14 cellular contexts compared by ENCODE assay signal in genomic region chr16:67855789-67856188, GRCh38.
"Had no signal": no experiment of that assay in that cellular context is flagged by ENCODE, and none has a peak within 500 bp of the region (broad histone marks: within the 10 kb centered on the region; RNA-seq: fewer than 3 reads in every experiment).

No MANE protein-coding gene starts in this region.

- H3K4me3 ChIP-seq: coronary artery, skin epidermis, tibial nerve had no signal

- H3K9me3 Mint-ChIP-seq: activated naive CD8-positive, alpha-beta T cell treated with anti-CD3 and anti-CD28 coated beads, Interleukin-2, amount 10 ng/mL, durations not matched to agents 7 days and 5 days; memory B cell; natural killer cell; T-helper 1 cell treated with Interleukin-12 subunit alpha and Interleukin-12 subunit beta and Interleukin-4 antibody, amounts not matched to agents 30 μg/mL and 1 μg/mL, for 36 hours had no signal

- H3K4me3 Mint-ChIP-seq: activated naive CD8-positive, alpha-beta T cell treated with anti-CD3 and anti-CD28 coated beads, Interleukin-2, amount 10 ng/mL, durations not matched to agents 7 days and 5 days; memory B cell; natural killer cell; T-helper 1 cell treated with Interleukin-12 subunit alpha and Interleukin-12 subunit beta and Interleukin-4 antibody, amounts not matched to agents 30 μg/mL and 1 μg/mL, for 36 hours had no signal

- H3K9me3 ChIP-seq: tibial nerve had no signal

- H3K27ac ChIP-seq: coronary artery had no signal

- ATAC-seq: natural killer cell had no signal

- H3K27me3 ChIP-seq: tibial nerve had no signal

- H3K27ac Mint-ChIP-seq: activated naive CD8-positive, alpha-beta T cell treated with anti-CD3 and anti-CD28 coated beads, Interleukin-2, amount 10 ng/mL, durations not matched to agents 7 days and 5 days; memory B cell; T-helper 1 cell treated with Interleukin-12 subunit alpha and Interleukin-12 subunit beta and Interleukin-4 antibody, amounts not matched to agents 30 μg/mL and 1 μg/mL, for 36 hours had no signal

- H3K36me3 Mint-ChIP-seq: memory B cell, natural killer cell had no signal

- DNase-seq: activated CD4-positive, CD25-positive, alpha-beta regulatory T cell; activated gamma-delta T cell; activated naive CD8-positive, alpha-beta T cell treated with anti-CD3 and anti-CD28 coated beads, Interleukin-2, amount 10 ng/mL, durations not matched to agents 7 days and 5 days; activated T-cell treated with anti-CD3 and anti-CD28 coated beads, Interleukin-2, amount 50 U/mL, for 1 hour; central memory CD4-positive, alpha-beta T cell; effector memory CD4-positive, alpha-beta T cell; natural killer cell; nucleus accumbens; SHP77 treated with DMSO at 0.1 percent for 48 hours had no signal

- H3K27me3 Mint-ChIP-seq: activated naive CD8-positive, alpha-beta T cell treated with anti-CD3 and anti-CD28 coated beads, Interleukin-2, amount 10 ng/mL, durations not matched to agents 7 days and 5 days; memory B cell had no signal
